8 cellular contexts compared by ENCODE assay signal in the genomic region with DNA sequence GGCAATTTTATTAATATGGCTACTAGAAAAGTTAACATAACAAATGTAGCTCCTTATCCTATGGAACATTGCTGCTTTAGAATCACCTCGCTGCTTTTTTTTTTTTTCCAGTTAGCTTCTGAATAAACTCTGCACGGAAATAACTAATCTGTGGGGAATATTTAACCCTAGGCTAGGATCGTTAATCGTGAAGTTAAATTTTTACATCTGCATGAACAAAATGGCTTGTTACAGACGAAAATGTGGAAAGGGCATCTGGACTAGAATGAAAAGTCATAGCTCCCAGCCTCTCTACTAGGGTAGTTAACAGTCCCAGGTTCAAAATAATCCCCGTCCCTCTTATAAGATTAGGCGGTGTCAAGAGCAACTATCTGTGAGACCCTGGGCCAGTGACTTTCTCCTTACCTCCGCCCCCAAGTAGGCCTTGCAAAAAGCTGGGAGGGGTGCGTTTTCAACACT. TPM values are rescaled to one million over a fixed set of nuclear protein-coding genes. Genes with fewer than 3 reads are reported as not detected.
DNase-seq lines count a peak whose midpoint lies in the region; ATAC-seq, FAIRE-seq and TF ChIP-seq lines count a peak whose summit lies in the region.

No MANE protein-coding gene starts in this region.

- no peaks in the 10 kb centered on the region for H3K36me3 ChIP-seq in muscle layer of duodenum (ENCODE audit: control insufficient read depth in 1 of 2, insufficient read depth in 2 of 2, low read length in 2 of 2)

- H3K4me3 Mint-ChIP-seq in central memory CD8-positive, alpha-beta T cell: peak overlapping the region; percentile 79

- DNase-seq in GM18507 (ENCODE audit: extremely low spot score, insufficient read length, low read depth) (no peak), Kasumi-1 (lab: John Stamatoyannopoulos, UW) (peak; percentile 44 to 61), activated gamma-delta T cell treated with Interleukin-2 at 50 U/mL for 16 hours (no peak), GM12892 (ENCODE audit: insufficient read length) (no peak), C1 segment of cervical spinal cord (lab: John Stamatoyannopoulos, UW) (no peak)
- no peak for DNase-seq in central memory CD8-positive, alpha-beta T cell (ENCODE audit: low spot score in 2 of 2)

- H3K4me1 Mint-ChIP-seq in central memory CD8-positive, alpha-beta T cell: peaks cover 30% of the 10 kb centered on the region

- TF ChIP-seq POLR2A in GM12892 (IDR thresholded peaks at IDR 0.05; ENCODE audit: low read depth, low read length): no peak

- peak overlapping the region; percentile 80 to 81 for H3K4me3 ChIP-seq in muscle layer of duodenum (ENCODE audit: low read depth in 1 of 2, low read length in 2 of 2)

- peaks cover 3% of the 10 kb centered on the region for H3K36me3 Mint-ChIP-seq in central memory CD8-positive, alpha-beta T cell (ENCODE audit: insufficient read depth)

- FAIRE-seq in GM18507 (lab: Jason Lieb, UNC) (peak; percentile 60), GM12892 (lab: Jason Lieb, UNC) (no peak)

- H3K4me1 ChIP-seq in muscle layer of duodenum (ENCODE audit: control insufficient read depth in 1 of 2, insufficient read depth in 2 of 2, low read length in 2 of 2): peaks cover 9 to 33% of the 10 kb centered on the region in 2 donors

- H3K27me3 ChIP-seq in muscle layer of duodenum (ENCODE audit: low read depth, low read length): no peaks in the 10 kb centered on the region

- H3K27ac Mint-ChIP-seq in central memory CD8-positive, alpha-beta T cell (ENCODE audit: low read depth): peak overlapping the region; percentile 84

- peak; percentile 34 for ATAC-seq in central memory CD8-positive, alpha-beta T cell (replicated peaks; ENCODE audit: extremely low read depth, poor library complexity, severe bottlenecking)
- ATAC-seq in GM21717 (IDR thresholded peaks at IDR 0.05; ENCODE audit: unreplicated experiment): no peak

- no peaks in the 10 kb centered on the region for H3K9me3 Mint-ChIP-seq in central memory CD8-positive, alpha-beta T cell

- H3K27me3 Mint-ChIP-seq in central memory CD8-positive, alpha-beta T cell: no peaks in the 10 kb centered on the region

- H3K27ac ChIP-seq in muscle layer of duodenum (ENCODE audit: low read length): peak overlapping the region; percentile 84

- H3K9me3 ChIP-seq in muscle layer of duodenum (ENCODE audit: control insufficient read depth in 1 of 2, low read length in 2 of 2): no peaks in the 10 kb centered on the region

RNA-seq across cellular contexts. Expression of a gene that starts 0.5 kb away (rescaled TPM):
- 1.5 TPM for polyA plus RNA-seq in GM12892 (2012; ENCODE audit: missing spikeins)

Comparison
In these comparisons a context has a peak if more than half of its experiments do, and no peak if none do; other contexts are left out.
1. DNase-seq: peak in Kasumi-1 (2 of 2); none in GM18507 (single experiment), central memory CD8-positive, alpha-beta T cell (0 of 2), activated gamma-delta T cell treated with Interleukin-2 at 50 U/mL for 16 hours (single experiment), GM12892 (single experiment) and C1 segment of cervical spinal cord (0 of 14).